Comparison of ENCODE assay signal across 8 cellular contexts in the genomic region with DNA sequence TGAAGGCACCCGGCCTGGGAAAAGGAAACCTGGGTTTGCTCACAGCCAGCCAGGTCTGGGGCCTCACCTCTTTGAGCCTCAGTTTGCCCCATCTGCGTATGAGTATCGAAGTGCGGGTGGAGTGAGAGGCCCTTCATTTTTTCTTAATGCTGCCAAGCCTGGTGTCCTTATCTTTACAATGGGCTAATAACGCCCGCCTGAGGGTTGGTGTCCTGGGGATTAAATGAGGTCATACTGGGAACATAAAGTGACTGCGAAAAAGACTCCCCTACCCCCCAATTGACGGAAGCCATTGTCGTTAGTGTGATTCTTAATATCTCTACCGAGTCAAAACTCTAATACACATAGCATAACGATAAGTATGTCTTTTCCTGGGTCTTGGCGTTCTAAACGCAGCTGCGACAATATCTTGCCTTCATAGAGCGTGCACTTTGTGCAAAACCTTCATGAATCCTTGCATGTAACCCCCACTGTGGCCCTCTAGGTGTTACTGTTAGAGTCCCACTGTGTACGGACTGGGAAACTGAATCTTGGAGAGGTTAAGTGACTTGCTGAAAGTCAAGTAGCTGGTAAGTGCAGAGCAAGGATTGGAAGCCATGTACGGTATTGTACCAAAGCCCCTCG. TPM values are rescaled to one million over a fixed set of nuclear protein-coding genes. Genes with fewer than 3 reads are reported as not detected.
DNase-seq lines count a peak whose midpoint lies in the region; ATAC-seq and TF ChIP-seq lines count a peak whose summit lies in the region.

No MANE protein-coding gene starts in this region.

- H3K4me1 Mint-ChIP-seq in CD8-positive, alpha-beta memory T cell, result peaks cover 5 to 14% (median 9%) of the 10 kb centered on the region in 3 donors
- H3K4me1 Mint-ChIP-seq in activated CD4-positive, alpha-beta memory T cell treated with anti-CD3 and anti-CD28 coated beads, Interleukin-2, amount 10 ng/mL, durations not matched to agents 7 days and 5 days, result peaks cover 15% of the 10 kb centered on the region
- peaks cover 16% of the 10 kb centered on the region for H3K4me1 Mint-ChIP-seq in progenitor cell of endocrine pancreas (ENCODE audit: low read depth)

- H3K27ac ChIP-seq in CD8-positive, alpha-beta memory T cell (ENCODE audit: low read depth, low read length), result no peak overlapping the region
- H3K27ac ChIP-seq in cardiac muscle cell, result no peak overlapping the region

- H3K27me3 ChIP-seq in CD8-positive, alpha-beta memory T cell (ENCODE audit: insufficient read depth, low read length, poor library complexity, severe bottlenecking), result peaks cover 11% of the 10 kb centered on the region
- peaks cover 14% of the 10 kb centered on the region for H3K27me3 ChIP-seq in cardiac muscle cell

- peaks cover 51 to 65% of the 10 kb centered on the region in 2 donors for H3K27me3 Mint-ChIP-seq in CD8-positive, alpha-beta memory T cell
- peaks cover 54% of the 10 kb centered on the region for H3K27me3 Mint-ChIP-seq in activated CD4-positive, alpha-beta memory T cell treated with anti-CD3 and anti-CD28 coated beads, Interleukin-2, amount 10 ng/mL, durations not matched to agents 7 days and 5 days
- peaks cover 39% of the 10 kb centered on the region for H3K27me3 Mint-ChIP-seq in progenitor cell of endocrine pancreas

- peaks cover 0 to 7% (median 4%) of the 10 kb centered on the region in 5 donors for H3K9me3 Mint-ChIP-seq in CD8-positive, alpha-beta memory T cell
- no peaks in the 10 kb centered on the region for H3K9me3 Mint-ChIP-seq in activated CD4-positive, alpha-beta memory T cell treated with anti-CD3 and anti-CD28 coated beads, Interleukin-2, amount 10 ng/mL, durations not matched to agents 7 days and 5 days
- H3K9me3 Mint-ChIP-seq in progenitor cell of endocrine pancreas (ENCODE audit: low read depth), result peaks cover 7% of the 10 kb centered on the region

- no peak for DNase-seq in CD8-positive, alpha-beta memory T cell
- no peak for DNase-seq in activated CD4-positive, alpha-beta memory T cell treated with anti-CD3 and anti-CD28 coated beads, Interleukin-2, amount 10 ng/mL, durations not matched to agents 7 days and 5 days
- DNase-seq in cardiac muscle cell (ENCODE audit: low read depth in 1 of 2, low spot score in 1 of 2) (no peak), progenitor cell of endocrine pancreas (ENCODE audit: low spot score, unreplicated experiment) (no peak), GM03348 (ENCODE audit: low spot score) (no peak), SKM-1 treated with dmso at 0.1 percent for 144 hours (lab: John Stamatoyannopoulos, UW; ENCODE audit: unreplicated experiment) (no peak)

- ATAC-seq in GM21360 (IDR thresholded peaks at IDR 0.05; ENCODE audit: unreplicated experiment) (no peak), HG03135 (IDR thresholded peaks at IDR 0.05; ENCODE audit: unreplicated experiment) (no peak)

- peak overlapping the region; percentile 45 to 87 (median 77) for H3K4me3 Mint-ChIP-seq in CD8-positive, alpha-beta memory T cell
- H3K4me3 Mint-ChIP-seq in activated CD4-positive, alpha-beta memory T cell treated with anti-CD3 and anti-CD28 coated beads, Interleukin-2, amount 10 ng/mL, durations not matched to agents 7 days and 5 days, result peak overlapping the region; percentile 52
- peak overlapping the region; percentile 72 for H3K4me3 Mint-ChIP-seq in progenitor cell of endocrine pancreas (ENCODE audit: low read depth)

- H3K4me1 ChIP-seq in CD8-positive, alpha-beta memory T cell (ENCODE audit: insufficient read depth, low read length), result peaks cover 6% of the 10 kb centered on the region
- H3K4me1 ChIP-seq in cardiac muscle cell (ENCODE audit: low read depth), result peaks cover 4% of the 10 kb centered on the region

- no peaks in the 10 kb centered on the region for H3K36me3 ChIP-seq in CD8-positive, alpha-beta memory T cell (ENCODE audit: insufficient read depth, low read length)
- no peaks in the 10 kb centered on the region for H3K36me3 ChIP-seq in cardiac muscle cell

- H3K4me3 ChIP-seq in CD8-positive, alpha-beta memory T cell (ENCODE audit: low read length), result no peak overlapping the region
- peak overlapping the region; percentile 54 for H3K4me3 ChIP-seq in cardiac muscle cell

- peak overlapping the region in 1 of 8 donors; percentile 40 for H3K27ac Mint-ChIP-seq in CD8-positive, alpha-beta memory T cell
- no peak overlapping the region for H3K27ac Mint-ChIP-seq in activated CD4-positive, alpha-beta memory T cell treated with anti-CD3 and anti-CD28 coated beads, Interleukin-2, amount 10 ng/mL, durations not matched to agents 7 days and 5 days
- H3K27ac Mint-ChIP-seq in progenitor cell of endocrine pancreas, result peak overlapping the region; percentile 86

- no peak for TF ChIP-seq CTCF in cardiac muscle cell (IDR thresholded peaks at IDR 0.05; ENCODE audit: low read depth, low read length)
- TF ChIP-seq CTCF in progenitor cell of endocrine pancreas (IDR thresholded peaks at IDR 0.05; ENCODE audit: unreplicated experiment), result no peak

- H3K36me3 Mint-ChIP-seq in CD8-positive, alpha-beta memory T cell, result peaks cover 0 to 2% (median 0%) of the 10 kb centered on the region in 3 donors
- peaks cover 5% of the 10 kb centered on the region for H3K36me3 Mint-ChIP-seq in activated CD4-positive, alpha-beta memory T cell treated with anti-CD3 and anti-CD28 coated beads, Interleukin-2, amount 10 ng/mL, durations not matched to agents 7 days and 5 days (ENCODE audit: low read depth)
- H3K36me3 Mint-ChIP-seq in progenitor cell of endocrine pancreas (ENCODE audit: insufficient read depth), result peaks cover 6% of the 10 kb centered on the region

- POLR2A ChIA-PET in CD8-positive, alpha-beta memory T cell (lab: Charles Lee), result no interaction called here
- POLR2A ChIA-PET in activated CD4-positive, alpha-beta memory T cell treated with anti-CD3 and anti-CD28 coated beads, Interleukin-2, amount 10 ng/mL, durations not matched to agents 7 days and 5 days (lab: Charles Lee), result no interaction called here

- CTCF ChIA-PET in CD8-positive, alpha-beta memory T cell (lab: Charles Lee), result no interaction called here
- CTCF ChIA-PET in activated CD4-positive, alpha-beta memory T cell treated with anti-CD3 and anti-CD28 coated beads, Interleukin-2, amount 10 ng/mL, durations not matched to agents 7 days and 5 days (lab: Charles Lee), result interaction anchor here (0.8 to 1.4 kb wide), 2 partner anchors 17 to 367 kb away, joined by 3 read pairs; no protein-coding TSS in a partner anchor

- H3K9me3 ChIP-seq in CD8-positive, alpha-beta memory T cell (ENCODE audit: low read length), result no peaks in the 10 kb centered on the region
- H3K9me3 ChIP-seq in cardiac muscle cell (ENCODE audit: low read depth), result no peaks in the 10 kb centered on the region

RNA-seq across cellular contexts. Expression of a gene that starts 11.4 kb away (rescaled TPM):
- total RNA-seq in CD8-positive, alpha-beta memory T cell, result under 1 TPM; 0.20 TPM
- 0.49 TPM for polyA plus RNA-seq in CD8-positive, alpha-beta memory T cell
- 10 to 100 TPM; 13.9 to 14.2 TPM for total RNA-seq in activated CD4-positive, alpha-beta memory T cell treated with anti-CD3 and anti-CD28 coated beads, Interleukin-2, amount 10 ng/mL, durations not matched to agents 7 days and 5 days
- total RNA-seq in cardiac muscle cell (10.7 and 25.3 TPM in 2 replicates), progenitor cell of endocrine pancreas (58.4 and 62.7 TPM in 2 replicates)
- polyA plus RNA-seq in cardiac muscle cell, result 9.9 and 22.5 TPM in 2 replicates
